Comparison of ENCODE assay signal across 26 cellular contexts in genomic region chr16:52316241-52316640, GRCh38.
A peak's percentile ranks its signal among the peaks of the same experiment; 100 is the strongest.
DNase-seq lines count a peak whose midpoint lies in the region; ATAC-seq, FAIRE-seq and TF ChIP-seq lines count a peak whose summit lies in the region.
"Had no signal": no experiment of that assay in that cellular context is flagged by ENCODE, and none has a peak within 500 bp of the region (broad histone marks: within the 10 kb centered on the region; RNA-seq: fewer than 3 reads in every experiment).

No MANE protein-coding gene starts in this region.

- H3K36me3 ChIP-seq in hepatocyte (replicated peaks; ENCODE audit: insufficient read depth, low read depth) = no peaks in the 10 kb centered on the region
- H3K36me3 ChIP-seq in small intestine (ENCODE audit: control insufficient read depth in 2 of 2, insufficient read depth in 2 of 2, low read length in 2 of 2) = no peaks in the 10 kb centered on the region
- no peaks in the 10 kb centered on the region for H3K36me3 ChIP-seq in GM23338 (ENCODE audit: insufficient read depth)
- H3K36me3 ChIP-seq in PC-9 (ENCODE audit: low read depth) = no peaks in the 10 kb centered on the region
- H3K36me3 ChIP-seq: BE2C, BLaER1 had no signal

- CTCF ChIA-PET in PC-9 (lab: Charles Lee) = no interaction called here

- H3K79me2 ChIP-seq in hepatocyte = no peaks in the 10 kb centered on the region
- no peaks in the 10 kb centered on the region for H3K79me2 ChIP-seq in GM23338 (replicated peaks; ENCODE audit: insufficient read depth)
- no peaks in the 10 kb centered on the region for H3K79me2 ChIP-seq in PC-9 (ENCODE audit: low read depth)

- H3K27ac Mint-ChIP-seq in GM23338 = no peak overlapping the region
- H3K27ac Mint-ChIP-seq: CD14-positive monocyte; CD4-positive, alpha-beta memory T cell; CD4-positive, CD25-positive, alpha-beta regulatory T cell; CD8-positive, alpha-beta memory T cell had no signal

- H3K27me3 Mint-ChIP-seq in GM23338 (ENCODE audit: insufficient read depth, low read depth, poor library complexity) = no peaks in the 10 kb centered on the region
- H3K27me3 Mint-ChIP-seq: CD4-positive, alpha-beta memory T cell; CD4-positive, CD25-positive, alpha-beta regulatory T cell; CD8-positive, alpha-beta memory T cell had no signal

- TF ChIP-seq CTCF in hepatocyte (IDR thresholded peaks at IDR 0.05; ENCODE audit: poor library complexity) (no peak), GM23338 (conservative IDR thresholded peaks at IDR 0.05; ENCODE audit: low read depth in 2 of 2) (no peak), PC-9 (conservative IDR thresholded peaks at IDR 0.05) (no peak)

- H3K4me3 Mint-ChIP-seq in GM23338 = no peak overlapping the region
- H3K4me3 Mint-ChIP-seq: CD14-positive monocyte; CD4-positive, alpha-beta memory T cell; CD4-positive, CD25-positive, alpha-beta regulatory T cell; CD8-positive, alpha-beta memory T cell had no signal

- H3K4me2 ChIP-seq in hepatocyte = no peak overlapping the region
- no peak overlapping the region for H3K4me2 ChIP-seq in GM23338
- H3K4me2 ChIP-seq in PC-9 = no peak overlapping the region
- H3K4me2 ChIP-seq: BLaER1 had no signal

- peak overlapping the region; percentile 47 for H3K27ac ChIP-seq in hepatocyte
- H3K27ac ChIP-seq in small intestine (ENCODE audit: low read depth in 1 of 2, low read length in 1 of 2) = peak overlapping the region in 1 of 2 donors; percentile 20
- no peak overlapping the region for H3K27ac ChIP-seq in GM23338 (ENCODE audit: low read depth)
- no peak overlapping the region for H3K27ac ChIP-seq in PC-9
- H3K27ac ChIP-seq: BLaER1 had no signal

- H4K20me1 ChIP-seq in hepatocyte (ENCODE audit: insufficient read depth, poor library complexity, severe bottlenecking) (no peaks in the 10 kb centered on the region), GM23338 (replicated peaks; ENCODE audit: insufficient read depth) (no peaks in the 10 kb centered on the region), PC-9 (ENCODE audit: insufficient read depth) (no peaks in the 10 kb centered on the region)
- H4K20me1 ChIP-seq: BLaER1 had no signal

- H3K4me1 Mint-ChIP-seq in GM23338 = peaks cover 8% of the 10 kb centered on the region
- H3K4me1 Mint-ChIP-seq: CD14-positive monocyte; CD4-positive, alpha-beta memory T cell; CD4-positive, CD25-positive, alpha-beta regulatory T cell; CD8-positive, alpha-beta memory T cell had no signal

- H3K9me3 ChIP-seq in hepatocyte (ENCODE audit: low read depth) = no peaks in the 10 kb centered on the region
- H3K9me3 ChIP-seq in small intestine (ENCODE audit: control insufficient read depth, low read depth) = no peaks in the 10 kb centered on the region
- no peaks in the 10 kb centered on the region for H3K9me3 ChIP-seq in PC-9 (ENCODE audit: insufficient read depth, low read depth)
- H3K9me3 ChIP-seq: BE2C, BLaER1 had no signal

- BruUV-seq in PC-9 (replicated peaks; lab: Mats Ljungman, UMichigan) = no TSS peak

- DNase-seq in hepatocyte (ENCODE audit: low spot score) = peak; percentile 28
- no peak for DNase-seq in left colon
- DNase-seq in small intestine = peak; percentile 78
- no peak for DNase-seq in GM23338 (ENCODE audit: low spot score)
- DNase-seq in PC-9 = no peak
- DNase-seq: 8988T; ACHN; BE2C; C1 segment of cervical spinal cord; CD4-positive, alpha-beta memory T cell; CD4-positive, CD25-positive, alpha-beta regulatory T cell; CD8-positive, alpha-beta memory T cell; COR-L47; DMS 273 treated with DMSO at 0.1 percent for 48 hours; DMS153; DMS53; DMS79; DND-41; EL; GDM1 had no signal

- intact Hi-C loops in left colon (cut with DNase I, micrococcal nuclease) = no loop called here
- intact Hi-C loops in PC-9 (cut with micrococcal nuclease; ENCODE audit: unreplicated experiment) = no loop called here

- POLR2A ChIA-PET in PC-9 (lab: Charles Lee; ENCODE audit: unreplicated experiment) = no interaction called here

- 50% methylated on average over 1 of the region's 1 CpG for WGBS in hepatocyte (ENCODE audit: low lambda C conversion rate, missing lambda C conversion rate)
- WGBS in small intestine, 3 donors = 6 to 41% (median 38%) methylated on average over 1 of the region's 1 CpG

- peak; percentile 30 for FAIRE-seq in small intestine (lab: Jason Lieb, UNC)
- FAIRE-seq: A204.1, GM12878, GM12892, GM18507 had no signal

- no peaks in the 10 kb centered on the region for H3K9me2 ChIP-seq in hepatocyte (replicated peaks; ENCODE audit: insufficient read depth)
- peaks cover 15% of the 10 kb centered on the region; the same call in 1 of the 2 replicates for H3K9me2 ChIP-seq in GM23338 (ENCODE audit: insufficient read depth)
- H3K9me2 ChIP-seq in PC-9 (ENCODE audit: insufficient read depth) = no peaks in the 10 kb centered on the region

- H3F3A ChIP-seq in GM23338 (replicated peaks; ENCODE audit: low read depth) (no peaks in the 10 kb centered on the region), PC-9 (ENCODE audit: insufficient read depth, low read depth) (no peaks in the 10 kb centered on the region)

- H3K4me1 ChIP-seq in hepatocyte (ENCODE audit: insufficient read depth) (no peaks in the 10 kb centered on the region), small intestine (ENCODE audit: control insufficient read depth in 2 of 2, insufficient read depth in 1 of 2, low read depth in 1 of 2, low read length in 1 of 2) (no peaks in the 10 kb centered on the region), GM23338 (ENCODE audit: insufficient read depth) (no peaks in the 10 kb centered on the region), PC-9 (replicated peaks; ENCODE audit: insufficient read depth) (no peaks in the 10 kb centered on the region)
- H3K4me1 ChIP-seq: BE2C, BLaER1 had no signal

- H2AFZ ChIP-seq in hepatocyte (no peak overlapping the region), GM23338 (no peak overlapping the region), PC-9 (no peak overlapping the region)

- no peaks in the 10 kb centered on the region for H3K36me3 Mint-ChIP-seq in GM23338 (ENCODE audit: low read depth)
- H3K36me3 Mint-ChIP-seq: CD14-positive monocyte; CD4-positive, alpha-beta memory T cell; CD4-positive, CD25-positive, alpha-beta regulatory T cell; CD8-positive, alpha-beta memory T cell had no signal

- H3K9me3 Mint-ChIP-seq in GM23338 = no peaks in the 10 kb centered on the region

- H3K4me3 ChIP-seq in hepatocyte (no peak overlapping the region), small intestine (ENCODE audit: low read depth in 1 of 2, low read length in 2 of 2) (no peak overlapping the region), GM23338 (no peak overlapping the region), PC-9 (no peak overlapping the region)
- H3K4me3 ChIP-seq: BLaER1, GM12878 had no signal

- peak; percentile 48 for ATAC-seq in left colon
- no peak for ATAC-seq in GM23338
- ATAC-seq: GM12878 had no signal

- H3K27me3 ChIP-seq in hepatocyte (no peaks in the 10 kb centered on the region), small intestine (ENCODE audit: control insufficient read depth in 2 of 2, insufficient read depth in 2 of 2, low read length in 2 of 2) (no peaks in the 10 kb centered on the region), GM23338 (ENCODE audit: insufficient read depth) (no peaks in the 10 kb centered on the region), PC-9 (ENCODE audit: insufficient read depth, low read depth) (no peaks in the 10 kb centered on the region; the same call in 1 of the 2 replicates)
- H3K27me3 ChIP-seq: BE2C, BLaER1 had no signal

TF ChIP-seq in GM23338, 12 proteins besides CTCF, POLR2A, EP300 and RAD21 (continues in another document):
- no peak for TF ChIP-seq REST (IDR thresholded peaks at IDR 0.05; ENCODE audit: unreplicated experiment)
- no peak for TF ChIP-seq ZNF331 (CRISPR knock-in tag; IDR thresholded peaks at IDR 0.05; ENCODE audit: low read depth)
- TF ChIP-seq, protein P1, sequence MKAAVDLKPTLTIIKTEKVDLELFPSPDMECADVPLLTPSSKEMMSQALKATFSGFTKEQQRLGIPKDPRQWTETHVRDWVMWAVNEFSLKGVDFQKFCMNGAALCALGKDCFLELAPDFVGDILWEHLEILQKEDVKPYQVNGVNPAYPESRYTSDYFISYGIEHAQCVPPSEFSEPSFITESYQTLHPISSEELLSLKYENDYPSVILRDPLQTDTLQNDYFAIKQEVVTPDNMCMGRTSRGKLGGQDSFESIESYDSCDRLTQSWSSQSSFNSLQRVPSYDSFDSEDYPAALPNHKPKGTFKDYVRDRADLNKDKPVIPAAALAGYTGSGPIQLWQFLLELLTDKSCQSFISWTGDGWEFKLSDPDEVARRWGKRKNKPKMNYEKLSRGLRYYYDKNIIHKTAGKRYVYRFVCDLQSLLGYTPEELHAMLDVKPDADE (IDR thresholded peaks at IDR 0.05) = no peak
- no peak for TF ChIP-seq JUNB (IDR thresholded peaks at IDR 0.05; ENCODE audit: unreplicated experiment)
- TF ChIP-seq POLR2AphosphoS5 (IDR thresholded peaks at IDR 0.05; ENCODE audit: low read depth) = no peak
- TF ChIP-seq EZH2phosphoT487 (IDR thresholded peaks at IDR 0.05; ENCODE audit: unreplicated experiment) = no peak

Comparison
In these comparisons a context has a peak if more than half of its experiments do, and no peak if none do; other contexts are left out.
1. DNase-seq: peak in hepatocyte (single experiment) and small intestine (single experiment); none in left colon (0 of 2), GM23338 (single experiment) and PC-9 (0 of 2).